ENCODE assay signal across 1 cellular context in genomic region chr3:111947179-111947727, GRCh38.
TF ChIP-seq lines count a peak whose summit lies in the region.

No MANE protein-coding gene starts in this region.

TF ChIP-seq in HepG2, 621 proteins besides CTCF, POLR2A, EP300 and RAD21 (continued from another document):
- TF ChIP-seq ZNF775 (CRISPR knock-in tag; IDR thresholded peaks at IDR 0.05; ENCODE audit: borderline replicate concordance) (no peak), ARNT2 (CRISPR knock-in tag; IDR thresholded peaks at IDR 0.05; ENCODE audit: low read depth) (no peak), ZNF335 (CRISPR knock-in tag; IDR thresholded peaks at IDR 0.05) (no peak), KMT2A (CRISPR knock-in tag; IDR thresholded peaks at IDR 0.05) (no peak), ZBTB14 (CRISPR knock-in tag; IDR thresholded peaks at IDR 0.05) (no peak), IRF1 (CRISPR knock-in tag; IDR thresholded peaks at IDR 0.05; ENCODE audit: low read depth) (no peak), BATF2 (CRISPR knock-in tag; IDR thresholded peaks at IDR 0.05) (no peak), AKAP8 (CRISPR knock-in tag; IDR thresholded peaks at IDR 0.05) (no peak), BCL3 (CRISPR knock-in tag; IDR thresholded peaks at IDR 0.05) (no peak), ZHX1 (CRISPR knock-in tag; IDR thresholded peaks at IDR 0.05; ENCODE audit: low read depth) (no peak)
TF ChIP-seq in HepG2: peak in this region for 0.
